Comparison of ENCODE assay signal across 20 cellular contexts in genomic region chr10:77187376-77187999, GRCh38.
DNase-seq lines count a peak whose midpoint lies in the region; ATAC-seq and TF ChIP-seq lines count a peak whose summit lies in the region.
"Had no signal": no experiment of that assay in that cellular context is flagged by ENCODE, and none has a peak within 500 bp of the region (broad histone marks: within the 10 kb centered on the region; RNA-seq: fewer than 3 reads in every experiment).

No MANE protein-coding gene starts in this region.

- H3K4me3 ChIP-seq in mammary epithelial cell (replicated peaks in 1 of 3; ENCODE audit: insufficient read depth in 1 of 3, low read depth in 2 of 3, low read length in 3 of 3), result no peak overlapping the region
- no peak overlapping the region for H3K4me3 ChIP-seq in mesodermal cell (ENCODE audit: extremely low read depth, insufficient read depth, low read length, poor library complexity, severe bottlenecking)
- H3K4me3 ChIP-seq: GM23248, mucosa of descending colon, upper lobe of right lung had no signal

- intact Hi-C loops in mammary epithelial cell (cut with micrococcal nuclease), result no loop called here

- dilution Hi-C loops in mammary epithelial cell (cut with HindIII; ENCODE audit: low sequenced_read_pairs), result loop anchor here (5.0 kb wide), 1 partner anchor 575 kb away; no protein-coding TSS in a partner anchor

- WGBS in mammary epithelial cell (ENCODE audit: low coverage, missing lambda C conversion rate), result 39% methylated on average over 6 of the region's 9 CpGs
- WGBS in mesodermal cell (ENCODE audit: insufficient coverage in 2 of 2), 2 experiments, result 58 to 84% methylated on average over 3 to 5 of the region's 9 CpGs

- no peak for TF ChIP-seq CTCF in mammary epithelial cell (conservative IDR thresholded peaks at IDR 0.05 in 1 of 2, IDR thresholded peaks at IDR 0.05 in 1 of 2; ENCODE audit: extremely low read depth in 1 of 2, insufficient read depth in 1 of 2, low read depth in 1 of 2, low read length in 2 of 2)

- CTCF ChIA-PET in mammary epithelial cell (lab: Charles Lee; ENCODE audit: low non-redundant PET), result interaction anchor here (0.6 to 0.7 kb wide), 2 partner anchors 40 to 294 kb away, joined by 4 read pairs; no protein-coding TSS in a partner anchor

- H3K79me2 ChIP-seq in mammary epithelial cell (ENCODE audit: insufficient read depth, low read length), result no peaks in the 10 kb centered on the region

- no peak overlapping the region for H3K9ac ChIP-seq in mammary epithelial cell (ENCODE audit: insufficient read depth, low read length)
- H3K9ac ChIP-seq: GM23248 had no signal

- in situ Hi-C loops in mammary epithelial cell (cut with MboI; ENCODE audit: low sequenced_read_pairs in 2 of 2), result no loop called here

- H3K4me1 ChIP-seq in mammary epithelial cell (ENCODE audit: insufficient read depth, low read length) (peaks cover 18% of the 10 kb centered on the region), mesodermal cell (ENCODE audit: control insufficient read depth, insufficient read depth, low read length, poor library complexity, severe bottlenecking) (peaks cover 47% of the 10 kb centered on the region)
- H3K4me1 ChIP-seq: BE2C, upper lobe of right lung had no signal

- BruUV-seq in mammary epithelial cell (replicated peaks; lab: Mats Ljungman, UMichigan), result no TSS peak

- peak overlapping the region; percentile 37 for H3K4me2 ChIP-seq in mammary epithelial cell (ENCODE audit: insufficient read depth, low read depth, low read length)

- peak overlapping the region; percentile 6 for H3K27ac ChIP-seq in mammary epithelial cell (ENCODE audit: insufficient read depth, low read depth, low read length)
- H3K27ac ChIP-seq in mesodermal cell (ENCODE audit: low read depth, low read length, severe bottlenecking), result peak overlapping the region; percentile 61
- H3K27ac ChIP-seq: GM23248, upper lobe of right lung had no signal

- DNase-seq in NCI-H748 (lab: John Stamatoyannopoulos, UW; ENCODE audit: unreplicated experiment), result peak; percentile 10
- no peak for DNase-seq in NCI-H748 treated with DMSO at 0.1 percent for 48 hours (lab: John Stamatoyannopoulos, UW)
- DNase-seq in mammary epithelial cell, result no peak
- DNase-seq in kidney glomerular epithelial cell (lab: John Stamatoyannopoulos, UW), result no peak
- DNase-seq: activated CD4-positive, alpha-beta memory T cell treated with anti-CD3 and anti-CD28 coated beads, Interleukin-2, amount 10 ng/mL, durations not matched to agents 7 days and 5 days; activated CD4-positive, CD25-positive, alpha-beta regulatory T cell; amniotic stem cell; BE2C; COR-L47; KG1; left colon; mucosa of descending colon; NCI-H1930; NCI-H510A; upper lobe of right lung had no signal

- no peak for ATAC-seq in HG03378 (IDR thresholded peaks at IDR 0.05; ENCODE audit: unreplicated experiment)
- ATAC-seq in GM19463 (IDR thresholded peaks at IDR 0.05; ENCODE audit: unreplicated experiment), result no peak
- ATAC-seq in GM19035 (IDR thresholded peaks at IDR 0.05; ENCODE audit: unreplicated experiment), result no peak
- ATAC-seq: left colon, mucosa of descending colon, upper lobe of right lung had no signal

- peak overlapping the region; percentile 43 for H2AFZ ChIP-seq in mammary epithelial cell (ENCODE audit: low read depth, low read length)
- H2AFZ ChIP-seq: GM23248 had no signal

- no peaks in the 10 kb centered on the region for H4K20me1 ChIP-seq in mammary epithelial cell (ENCODE audit: insufficient read depth, low read length)

- H3K27me3 ChIP-seq in mammary epithelial cell (ENCODE audit: insufficient read depth, low read length), result no peaks in the 10 kb centered on the region
- H3K27me3 ChIP-seq: BE2C, upper lobe of right lung had no signal

- H3K9me3 ChIP-seq in mammary epithelial cell (replicated peaks; ENCODE audit: insufficient read depth, low read length) (no peaks in the 10 kb centered on the region), mesodermal cell (ENCODE audit: control insufficient read depth, low read length) (no peaks in the 10 kb centered on the region)
- H3K9me3 ChIP-seq: BE2C, mucosa of descending colon, upper lobe of right lung had no signal

- H3K36me3 ChIP-seq in mammary epithelial cell (ENCODE audit: insufficient read depth, low read length) (no peaks in the 10 kb centered on the region), mesodermal cell (ENCODE audit: control insufficient read depth, insufficient read depth, low read length) (no peaks in the 10 kb centered on the region)
- H3K36me3 ChIP-seq: BE2C, upper lobe of right lung had no signal
